ENCODE assay signal across 1 cellular context in genomic region chr5:95934207-95934804, GRCh38.
TF ChIP-seq lines count a peak whose summit lies in the region.

No MANE protein-coding gene starts in this region.

TF ChIP-seq in SK-N-SH treated with all-trans-retinoic acid at 6 μM for 48 hours, 23 proteins besides CTCF, POLR2A, EP300 and RAD21 (continued from another document):
- TF ChIP-seq POU6F1 (CRISPR knock-in tag; IDR thresholded peaks at IDR 0.05; ENCODE audit: borderline replicate concordance, low read depth) = no peak
